ENCODE assay signal across 8 cellular contexts in the genomic region with DNA sequence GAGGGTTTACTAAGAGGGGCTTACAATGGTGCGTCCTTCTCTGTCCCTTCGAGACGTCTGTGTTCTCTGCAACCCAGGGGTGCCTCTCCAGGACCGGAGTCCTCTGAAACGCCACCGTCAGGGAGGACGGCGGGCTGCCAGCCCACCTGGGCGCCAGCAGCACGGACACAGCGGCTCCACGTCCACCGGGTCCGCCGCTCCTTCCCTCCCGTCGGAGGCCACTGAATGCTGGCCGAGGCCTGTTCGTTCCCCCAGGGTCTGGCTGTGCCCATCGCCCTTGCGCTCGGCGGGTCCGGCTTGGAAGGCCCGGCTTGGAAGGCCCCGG. TPM values are rescaled to one million over a fixed set of nuclear protein-coding genes. Genes with fewer than 3 reads are reported as not detected.
A peak's percentile ranks its signal among the peaks of the same experiment; 100 is the strongest.
DNase-seq lines count a peak whose midpoint lies in the region; ATAC-seq, FAIRE-seq and TF ChIP-seq lines count a peak whose summit lies in the region.

No MANE protein-coding gene starts in this region.

- no peak for TF ChIP-seq RAD21 in A549 (conservative IDR thresholded peaks at IDR 0.05 in 1 of 2, IDR thresholded peaks at IDR 0.05 in 1 of 2)

- no peaks in the 10 kb centered on the region for H3K27me3 Mint-ChIP-seq in memory B cell

- no peaks in the 10 kb centered on the region for H3K9me3 Mint-ChIP-seq in memory B cell

- TF ChIP-seq EP300 in A549 (IDR thresholded peaks at IDR 0.05) = no peak

- peak overlapping the region; percentile 89 for H3K27ac Mint-ChIP-seq in memory B cell

- H3K4me3 ChIP-seq in A549 (peak overlapping the region; percentile 80), HAP-1 (peak overlapping the region; percentile 71), adipocyte (ENCODE audit: low read length) (peak overlapping the region; percentile 99)

- H3K4me1 ChIP-seq in A549 (peaks cover 19% of the 10 kb centered on the region), HAP-1 (peaks cover 3% of the 10 kb centered on the region; the same call in 1 of the 2 replicates), adipocyte (ENCODE audit: control insufficient read depth, insufficient read depth, low read length) (peaks cover 23% of the 10 kb centered on the region)

- H3K4me2 ChIP-seq in A549 = peak overlapping the region; percentile 85

- peaks cover 19% of the 10 kb centered on the region for H3K36me3 ChIP-seq in HAP-1 (replicated peaks)
- no peaks in the 10 kb centered on the region for H3K36me3 ChIP-seq in adipocyte (ENCODE audit: control insufficient read depth, insufficient read depth, low read length, severe bottlenecking)

- H3K9me3 ChIP-seq in A549 (no peaks in the 10 kb centered on the region), HAP-1 (no peaks in the 10 kb centered on the region), adipocyte (ENCODE audit: control insufficient read depth, low read length) (no peaks in the 10 kb centered on the region)

- H3K27me3 ChIP-seq in HAP-1 (ENCODE audit: low read depth) (no peaks in the 10 kb centered on the region), adipocyte (replicated peaks; ENCODE audit: control insufficient read depth, insufficient read depth, low read length) (no peaks in the 10 kb centered on the region)

- TF ChIP-seq POLR2A in A549 (IDR thresholded peaks at IDR 0.05; ENCODE audit: low read length) = no peak

- FAIRE-seq in A549 (lab: Jason Lieb, UNC) = no peak

- intact Hi-C loops in posterior cingulate gyrus (cut with DNase I) = no loop called here

- CTCF ChIA-PET in A549 (lab: Yijun Ruan, JAX) = interaction anchor here (0.6 to 13.0 kb wide), 10 partner anchors 8 to 429 kb away, joined by 3 to 153 read pairs (median 5); no protein-coding TSS in a partner anchor

- DNase-seq in A549 (ENCODE audit: low read depth in 1 of 2, low spot score in 1 of 2) (no peak), HAP-1 (ENCODE audit: low spot score in 2 of 2) (no peak), adipocyte (ENCODE audit: low read depth) (no peak), memory B cell (ENCODE audit: low spot score in 2 of 2) (no peak), posterior cingulate gyrus (no peak), SIG-M5 treated with dmso at 0.1 percent for 504 hours (lab: John Stamatoyannopoulos, UW; ENCODE audit: unreplicated experiment) (no peak)

- H3K4me1 Mint-ChIP-seq in memory B cell = peaks cover 29% of the 10 kb centered on the region

- ATAC-seq in A549 (0 out of 6 replicates have a peak, but pooled peaks of 1 of the 2 experiments have one; percentile 2), memory B cell (ENCODE audit: low read depth) (no peak), HG02884 (IDR thresholded peaks at IDR 0.05; ENCODE audit: unreplicated experiment) (no peak), GM19395 (IDR thresholded peaks at IDR 0.05; ENCODE audit: unreplicated experiment) (no peak)

- no CpG with 5 or more reads among the region's 26 CpGs for WGBS in A549 (ENCODE audit: missing lambda C conversion rate)

- peak overlapping the region; percentile 73 to 89 for H3K27ac ChIP-seq in A549

- peak overlapping the region; percentile 88 for H3K4me3 Mint-ChIP-seq in memory B cell

- no peak for TF ChIP-seq CTCF in A549 (IDR thresholded peaks at IDR 0.05)

- peak overlapping the region; percentile 92 for H3K9ac ChIP-seq in adipocyte (ENCODE audit: low read length)

- H3K36me3 Mint-ChIP-seq in memory B cell = peaks cover 9% of the 10 kb centered on the region

- POLR2A ChIA-PET in A549 (lab: Yijun Ruan, JAX) = interaction anchor here (0.6 to 1.5 kb wide), 13 partner anchors 9 to 281 kb away, joined by 3 to 23 read pairs (median 3); a partner anchor contains a TSS

- in situ Hi-C loops in HAP-1 (cut with MboI; ENCODE audit: low sequenced_read_pairs) = no loop called here

TF ChIP-seq in A549, 52 proteins besides CTCF, POLR2A, EP300 and RAD21:
- TF ChIP-seq PHF8 (IDR thresholded peaks at IDR 0.05; ENCODE audit: borderline replicate concordance, low read depth) (peak; percentile 44; the same call in 1 of the 2 replicates), TP53 (CRISPR knock-in tag; IDR thresholded peaks at IDR 0.05) (no peak)

RNA-seq across cellular contexts. Expression of a gene that starts 0.4 kb away (rescaled TPM):
- polyA plus RNA-seq in A549 (2011; rRNA removed) (12.5 TPM in 2 replicates), A549 (2017; fragmentation: RNase III; extraction: RNeasy Plus Mini Kit Qiagen cat#74134 plus additional on column Dnase treatment) (26.1 to 31.3 TPM (median 30.4 TPM) in 3 replicates)
- polyA plus RNA-seq in A549 (2012; cell fraction: cytosol; rRNA removed) = 29.0 and 39.6 TPM in 2 replicates
- polyA plus RNA-seq in A549 (2012; cell fraction: nucleus; rRNA removed) = 220 and 367 TPM in 2 replicates
- polyA minus RNA-seq in A549 (2011; rRNA and poly(A)+ RNA removed) = 10.9 and 11.4 TPM in 2 replicates

RNA-seq across cellular contexts. Expression of a gene that starts 0.7 kb away (rescaled TPM):
- polyA plus RNA-seq in A549 (2011; rRNA removed) (198 and 308 TPM in 2 replicates), A549 (2017; fragmentation: RNase III; extraction: RNeasy Plus Mini Kit Qiagen cat#74134 plus additional on column Dnase treatment) (173 to 192 TPM (median 179 TPM) in 3 replicates)
- polyA plus RNA-seq in A549 (2012; cell fraction: cytosol; rRNA removed) = 178 and 226 TPM in 2 replicates
- 66.7 and 81.5 TPM in 2 replicates for polyA plus RNA-seq in A549 (2012; cell fraction: nucleus; rRNA removed)
- polyA minus RNA-seq in A549 (2011; rRNA and poly(A)+ RNA removed) = 24.9 and 39.2 TPM in 2 replicates

RNA-seq across cellular contexts. Expression of a gene that starts 15.7 kb away (rescaled TPM):
- polyA plus RNA-seq in A549 (2011; rRNA removed) (2.6 and 3.3 TPM in 2 replicates), A549 (2017; fragmentation: RNase III; extraction: RNeasy Plus Mini Kit Qiagen cat#74134 plus additional on column Dnase treatment) (10.3 to 11.5 TPM (median 10.5 TPM) in 3 replicates)
- 15.6 and 18.3 TPM in 2 replicates for polyA plus RNA-seq in A549 (2012; cell fraction: cytosol; rRNA removed)
- polyA plus RNA-seq in A549 (2012; cell fraction: nucleus; rRNA removed) = 39.7 and 52.0 TPM in 2 replicates
- polyA minus RNA-seq in A549 (2011; rRNA and poly(A)+ RNA removed) = 0.54 and 3.8 TPM in 2 replicates

RNA-seq across cellular contexts. Expression of a gene that starts 56.7 kb away (rescaled TPM):
- polyA plus RNA-seq in A549 (2011; rRNA removed) (35.8 and 49.3 TPM in 2 replicates), A549 (2017; fragmentation: RNase III; extraction: RNeasy Plus Mini Kit Qiagen cat#74134 plus additional on column Dnase treatment) (59.7 to 72.9 TPM (median 67.4 TPM) in 3 replicates)
- polyA plus RNA-seq in A549 (2012; cell fraction: cytosol; rRNA removed) = 58.1 and 82.4 TPM in 2 replicates
- 198 and 284 TPM in 2 replicates for polyA plus RNA-seq in A549 (2012; cell fraction: nucleus; rRNA removed)
- polyA minus RNA-seq in A549 (2011; rRNA and poly(A)+ RNA removed) = 85.1 and 108 TPM in 2 replicates
